In the genomic region with DNA sequence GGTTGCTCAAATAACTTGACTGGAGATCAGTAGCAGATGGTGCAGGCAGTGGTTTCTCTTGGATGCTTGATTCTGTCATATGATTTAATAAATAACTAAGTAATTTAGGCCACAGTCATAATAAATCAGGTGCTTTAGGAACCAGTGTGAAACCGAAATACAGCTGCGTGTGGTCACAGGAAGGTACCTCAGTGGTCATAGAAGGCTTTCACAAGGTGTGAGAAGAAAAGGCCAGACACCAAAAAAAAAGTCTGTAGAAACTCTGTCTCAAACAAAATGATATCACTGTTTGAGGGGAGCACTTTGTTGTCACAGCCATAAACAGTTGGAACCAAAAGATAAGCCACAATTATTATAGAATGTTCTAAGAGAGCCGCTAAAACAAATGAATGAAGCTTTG, we compare ENCODE assay signal across 10 cellular contexts. TPM values are rescaled to one million over a fixed set of nuclear protein-coding genes. Genes with fewer than 3 reads are reported as not detected.
DNase-seq lines count a peak whose midpoint lies in the region; ATAC-seq, FAIRE-seq and TF ChIP-seq lines count a peak whose summit lies in the region.
"Had no signal": no experiment of that assay in that cellular context is flagged by ENCODE, and none has a peak within 500 bp of the region (broad histone marks: within the 10 kb centered on the region; RNA-seq: fewer than 3 reads in every experiment).

No MANE protein-coding gene starts in this region.

- H3K27me3 Mint-ChIP-seq in CD4-positive, alpha-beta T cell, result no peaks in the 10 kb centered on the region
- H3K27me3 Mint-ChIP-seq in Calu3 (ENCODE audit: unreplicated experiment), result no peaks in the 10 kb centered on the region

- intact Hi-C loops in dorsolateral prefrontal cortex (cut with DNase I), result loop anchor here in 1 of 2 donors (5.0 to 10.0 kb wide), 2 partner anchors 100 to 168 kb away; no protein-coding TSS in a partner anchor
- intact Hi-C loops in CD4-positive, alpha-beta T cell (cut with DNase I, micrococcal nuclease), result no loop called here
- intact Hi-C loops in Calu3 (cut with micrococcal nuclease; ENCODE audit: unreplicated experiment), result no loop called here

- TF ChIP-seq CTCF in dorsolateral prefrontal cortex (IDR thresholded peaks at IDR 0.05 in 54 of 56, conservative IDR thresholded peaks at IDR 0.05 in 2 of 56; ENCODE audit: low read depth in 1 of 56, partially characterized antibody in 56 of 56) (no peak), Calu3 (IDR thresholded peaks at IDR 0.05; ENCODE audit: unreplicated experiment) (no peak)
- TF ChIP-seq CTCF in CD4-positive, alpha-beta T cell (IDR thresholded peaks at IDR 0.05), result no peak

- POLR2A ChIA-PET in CD4-positive, alpha-beta T cell (lab: Charles Lee), result no interaction called here

- no peak overlapping the region for H3K4me3 Mint-ChIP-seq in CD4-positive, alpha-beta T cell
- no peak overlapping the region for H3K4me3 Mint-ChIP-seq in Calu3 (ENCODE audit: low read depth, unreplicated experiment)

- ATAC-seq in GM21515 (IDR thresholded peaks at IDR 0.05; ENCODE audit: unreplicated experiment) (peak; percentile 97), HG03342 (IDR thresholded peaks at IDR 0.05; ENCODE audit: unreplicated experiment) (peak; percentile 99), SK-N-SH treated with all-trans-retinoic acid at 6 μM for 48 hours (no peak)
- no peak for ATAC-seq in CD4-positive, alpha-beta T cell (ENCODE audit: poor library complexity)

- H3K27ac Mint-ChIP-seq in CD4-positive, alpha-beta T cell, result no peak overlapping the region
- no peak overlapping the region for H3K27ac Mint-ChIP-seq in Calu3 (ENCODE audit: unreplicated experiment)

- CTCF ChIA-PET in CD4-positive, alpha-beta T cell (lab: Charles Lee), result no interaction called here
- CTCF ChIA-PET in Calu3 (lab: Charles Lee), result interaction anchor here (0.6 to 1.2 kb wide), 3 partner anchors 10 to 247 kb away, joined by 3 to 4 read pairs (median 4); no protein-coding TSS in a partner anchor

- no peaks in the 10 kb centered on the region for H3K9me3 ChIP-seq in CD4-positive, alpha-beta T cell (ENCODE audit: control insufficient read depth, low read length)

- DNase-seq in GM18507 (ENCODE audit: extremely low spot score, insufficient read length, low read depth) (peak; percentile 28), dorsolateral prefrontal cortex (no peak), Calu3 (no peak), putamen (ENCODE audit: low spot score) (no peak)
- DNase-seq in CD4-positive, alpha-beta T cell, result no peak
- DNase-seq: DMS53; stimulated activated CD4-positive, alpha-beta T cell treated with anti-CD3 and anti-CD28 coated beads, Interleukin-1b, Interleukin-23, amount 100 ng/mL, for 48 hours had no signal

- H3K27ac ChIP-seq in dorsolateral prefrontal cortex, result peak overlapping the region in 33 of 59 donors; percentile 2 to 76 (median 34)
- H3K27ac ChIP-seq in CD4-positive, alpha-beta T cell (ENCODE audit: low read depth, low read length), result no peak overlapping the region

- BruUV-seq in Calu3 (replicated peaks; lab: Mats Ljungman, UMichigan), result no TSS peak

- peak overlapping the region in 1 of 59 donors; percentile 2 for H3K4me3 ChIP-seq in dorsolateral prefrontal cortex

- no peaks in the 10 kb centered on the region for H3K9me3 Mint-ChIP-seq in CD4-positive, alpha-beta T cell
- H3K9me3 Mint-ChIP-seq in Calu3 (ENCODE audit: low read depth, unreplicated experiment), result no peaks in the 10 kb centered on the region

- H3K36me3 Mint-ChIP-seq in CD4-positive, alpha-beta T cell (ENCODE audit: low read depth), result no peaks in the 10 kb centered on the region
- no peaks in the 10 kb centered on the region for H3K36me3 Mint-ChIP-seq in Calu3 (ENCODE audit: insufficient read depth, unreplicated experiment)

- no peaks in the 10 kb centered on the region for H3K27me3 ChIP-seq in dorsolateral prefrontal cortex
- no peaks in the 10 kb centered on the region for H3K27me3 ChIP-seq in CD4-positive, alpha-beta T cell (ENCODE audit: control insufficient read depth, insufficient read depth, low read length)

- peaks cover 29% of the 10 kb centered on the region for H3K4me1 Mint-ChIP-seq in CD4-positive, alpha-beta T cell (ENCODE audit: low read depth)
- peaks cover 9% of the 10 kb centered on the region for H3K4me1 Mint-ChIP-seq in Calu3 (ENCODE audit: low read depth, unreplicated experiment)

- peak; percentile 83 for FAIRE-seq in GM18507 (lab: Jason Lieb, UNC)

TF ChIP-seq in SK-N-SH treated with all-trans-retinoic acid at 6 μM for 48 hours, 23 proteins besides CTCF, POLR2A, EP300 and RAD21:
- TF ChIP-seq CSDC2 (CRISPR knock-in tag; IDR thresholded peaks at IDR 0.05) (no peak), ISL1 (CRISPR knock-in tag; IDR thresholded peaks at IDR 0.05) (no peak), ZNF8 (CRISPR knock-in tag; IDR thresholded peaks at IDR 0.05) (no peak)
- TF ChIP-seq, protein P1, sequence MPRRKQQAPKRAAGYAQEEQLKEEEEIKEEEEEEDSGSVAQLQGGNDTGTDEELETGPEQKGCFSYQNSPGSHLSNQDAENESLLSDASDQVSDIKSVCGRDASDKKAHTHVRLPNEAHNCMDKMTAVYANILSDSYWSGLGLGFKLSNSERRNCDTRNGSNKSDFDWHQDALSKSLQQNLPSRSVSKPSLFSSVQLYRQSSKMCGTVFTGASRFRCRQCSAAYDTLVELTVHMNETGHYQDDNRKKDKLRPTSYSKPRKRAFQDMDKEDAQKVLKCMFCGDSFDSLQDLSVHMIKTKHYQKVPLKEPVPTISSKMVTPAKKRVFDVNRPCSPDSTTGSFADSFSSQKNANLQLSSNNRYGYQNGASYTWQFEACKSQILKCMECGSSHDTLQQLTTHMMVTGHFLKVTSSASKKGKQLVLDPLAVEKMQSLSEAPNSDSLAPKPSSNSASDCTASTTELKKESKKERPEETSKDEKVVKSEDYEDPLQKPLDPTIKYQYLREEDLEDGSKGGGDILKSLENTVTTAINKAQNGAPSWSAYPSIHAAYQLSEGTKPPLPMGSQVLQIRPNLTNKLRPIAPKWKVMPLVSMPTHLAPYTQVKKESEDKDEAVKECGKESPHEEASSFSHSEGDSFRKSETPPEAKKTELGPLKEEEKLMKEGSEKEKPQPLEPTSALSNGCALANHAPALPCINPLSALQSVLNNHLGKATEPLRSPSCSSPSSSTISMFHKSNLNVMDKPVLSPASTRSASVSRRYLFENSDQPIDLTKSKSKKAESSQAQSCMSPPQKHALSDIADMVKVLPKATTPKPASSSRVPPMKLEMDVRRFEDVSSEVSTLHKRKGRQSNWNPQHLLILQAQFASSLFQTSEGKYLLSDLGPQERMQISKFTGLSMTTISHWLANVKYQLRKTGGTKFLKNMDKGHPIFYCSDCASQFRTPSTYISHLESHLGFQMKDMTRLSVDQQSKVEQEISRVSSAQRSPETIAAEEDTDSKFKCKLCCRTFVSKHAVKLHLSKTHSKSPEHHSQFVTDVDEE (CRISPR knock-in tag; IDR thresholded peaks at IDR 0.05), result no peak

RNA-seq across cellular contexts. Expression of a gene that starts 56.5 kb away (rescaled TPM):
- total RNA-seq in dorsolateral prefrontal cortex (10 to 100 TPM; 21.4 to 65.7 (median 42.0) TPM), Calu3 (2022) (4.5 and 7.1 TPM in 2 replicates)
- total RNA-seq in CD4-positive, alpha-beta T cell, result 1 to 10 TPM; 5.2 to 5.7 TPM

Comparison
In these comparisons a context has a peak if more than half of its experiments do, and no peak if none do; other contexts are left out.
1. ATAC-seq: peak in GM21515 (single experiment) and HG03342 (single experiment); none in SK-N-SH treated with all-trans-retinoic acid at 6 μM for 48 hours (single experiment) and CD4-positive, alpha-beta T cell (single experiment).